9 cellular contexts compared by ENCODE assay signal in the genomic region with DNA sequence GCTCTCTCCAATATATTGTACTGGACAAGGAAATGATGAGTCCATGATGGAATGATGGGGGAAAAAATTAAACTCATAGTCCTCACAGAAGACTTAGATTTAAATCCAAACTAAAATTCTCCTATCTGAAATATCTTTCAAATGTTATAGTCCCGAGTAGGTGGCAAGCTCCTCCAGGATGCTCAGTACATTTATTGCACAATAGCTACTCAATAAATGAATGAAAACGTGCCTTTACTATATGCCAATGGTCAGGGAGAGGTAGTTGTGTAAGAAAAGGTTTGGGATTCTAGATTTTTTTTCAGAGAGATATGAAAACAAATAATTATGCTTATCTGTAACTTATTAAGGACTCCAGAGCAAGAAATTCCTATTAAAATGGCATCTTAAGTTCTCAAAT. TPM values are rescaled to one million over a fixed set of nuclear protein-coding genes. Genes with fewer than 3 reads are reported as not detected.
"Had no signal": no experiment of that assay in that cellular context is flagged by ENCODE, and none has a peak within 500 bp of the region (broad histone marks: within the 10 kb centered on the region; RNA-seq: fewer than 3 reads in every experiment).

No MANE protein-coding gene starts in this region.

- DNase-seq: GDM1, GF-D8 had no signal

- H3K4me3 ChIP-seq: GM12878 had no signal

- ATAC-seq: GM12878 had no signal

- FAIRE-seq: G401.6, GM12878, GM12891, GM12892, GM18507, GM19239 had no signal

RNA-seq across cellular contexts. Expression of a gene that starts 32.8 kb away (rescaled TPM):
- total RNA-seq: G401, GM12878 had no signal
